12 cellular contexts compared by ENCODE assay signal in the genomic region with DNA sequence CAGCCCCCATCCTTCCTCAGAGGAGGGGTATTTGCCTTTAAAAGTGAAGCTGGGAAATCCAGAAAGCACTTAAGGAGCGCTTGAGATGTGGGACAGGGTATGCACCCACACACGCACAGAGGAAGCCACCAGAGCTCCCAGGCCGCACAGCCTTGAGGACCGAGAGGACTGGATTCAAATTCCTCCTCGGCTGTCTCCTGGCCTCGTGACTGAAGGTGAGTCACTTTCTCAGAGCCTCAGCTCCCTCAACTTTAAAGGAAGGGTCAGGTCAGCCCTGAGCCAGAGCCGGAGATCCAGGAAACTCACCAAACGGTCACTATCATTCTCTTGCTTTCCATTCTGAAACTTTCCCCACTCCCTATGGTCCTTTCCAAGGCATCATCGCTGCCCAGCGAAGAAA. TPM values are rescaled to one million over a fixed set of nuclear protein-coding genes. Genes with fewer than 3 reads are reported as not detected.
A peak's percentile ranks its signal among the peaks of the same experiment; 100 is the strongest.
DNase-seq lines count a peak whose midpoint lies in the region; TF ChIP-seq lines count a peak whose summit lies in the region.
"Had no signal": no experiment of that assay in that cellular context is flagged by ENCODE, and none has a peak within 500 bp of the region (broad histone marks: within the 10 kb centered on the region; RNA-seq: fewer than 3 reads in every experiment).

No MANE protein-coding gene starts in this region.

- H3K4me1 Mint-ChIP-seq in activated naive CD4-positive, alpha-beta T cell treated with anti-CD3 and anti-CD28 coated beads, Interleukin-2, amount 10 ng/mL, durations not matched to agents 7 days and 5 days = peaks cover 97% of the 10 kb centered on the region
- peaks cover 89% of the 10 kb centered on the region for H3K4me1 Mint-ChIP-seq in activated T-helper 1 cell treated with anti-CD3 and anti-CD28 coated beads, Interleukin-12 subunit alpha, Interleukin-12 subunit beta, Interleukin-2, Interleukin-4 antibody, amounts not matched to agents 30 ng/mL and 10 ng/mL and 1 ng/mL, durations not matched to agents 14 hours and 24 hours and 36 hours (ENCODE audit: low read depth)
- peaks cover 46% of the 10 kb centered on the region for H3K4me1 Mint-ChIP-seq in type B pancreatic cell (ENCODE audit: unreplicated experiment)

- H3K27ac Mint-ChIP-seq in activated naive CD4-positive, alpha-beta T cell treated with anti-CD3 and anti-CD28 coated beads, Interleukin-2, amount 10 ng/mL, durations not matched to agents 7 days and 5 days = peak overlapping the region; percentile 97
- peak overlapping the region; percentile 95 for H3K27ac Mint-ChIP-seq in activated T-helper 1 cell treated with anti-CD3 and anti-CD28 coated beads, Interleukin-12 subunit alpha, Interleukin-12 subunit beta, Interleukin-2, Interleukin-4 antibody, amounts not matched to agents 30 ng/mL and 10 ng/mL and 1 ng/mL, durations not matched to agents 14 hours and 24 hours and 36 hours
- H3K27ac Mint-ChIP-seq in type B pancreatic cell = no peak overlapping the region

- no peak for DNase-seq in activated naive CD4-positive, alpha-beta T cell treated with anti-CD3 and anti-CD28 coated beads, Interleukin-2, amount 10 ng/mL, durations not matched to agents 7 days and 5 days
- no peak for DNase-seq in activated naive CD4-positive, alpha-beta T cell treated with anti-CD3 and anti-CD28 coated beads, Interleukin-2, amount 50 U/mL, for 16 hours
- no peak for DNase-seq in activated T-helper 1 cell treated with anti-CD3 and anti-CD28 coated beads, Interleukin-12 subunit alpha, Interleukin-12 subunit beta, Interleukin-2, Interleukin-4 antibody, amounts not matched to agents 30 ng/mL and 10 ng/mL and 1 ng/mL, durations not matched to agents 14 hours and 24 hours and 36 hours (ENCODE audit: low spot score)
- DNase-seq in islet precursor cell = peak; percentile 88
- DNase-seq in type B pancreatic cell (ENCODE audit: extremely low spot score, unreplicated experiment) = no peak
- DNase-seq in dedifferentiated amniotic fluid mesenchymal stem cell (ENCODE audit: extremely low spot score) = no peak
- DNase-seq in NCI-H345 treated with DMSO at 0.1 percent for 48 hours (lab: John Stamatoyannopoulos, UW; ENCODE audit: unreplicated experiment) = no peak
- DNase-seq in ecto neural progenitor cell (ENCODE audit: low spot score) = no peak
- DNase-seq: NCI-H2029 treated with DMSO at 0.1 percent for 48 hours, pancreas, substantia nigra had no signal

- no peak for TF ChIP-seq CTCF in type B pancreatic cell (conservative IDR thresholded peaks at IDR 0.05)

- no peaks in the 10 kb centered on the region for H3K9me3 Mint-ChIP-seq in activated naive CD4-positive, alpha-beta T cell treated with anti-CD3 and anti-CD28 coated beads, Interleukin-2, amount 10 ng/mL, durations not matched to agents 7 days and 5 days
- no peaks in the 10 kb centered on the region for H3K9me3 Mint-ChIP-seq in activated T-helper 1 cell treated with anti-CD3 and anti-CD28 coated beads, Interleukin-12 subunit alpha, Interleukin-12 subunit beta, Interleukin-2, Interleukin-4 antibody, amounts not matched to agents 30 ng/mL and 10 ng/mL and 1 ng/mL, durations not matched to agents 14 hours and 24 hours and 36 hours
- H3K9me3 Mint-ChIP-seq in type B pancreatic cell = no peaks in the 10 kb centered on the region

- H3K4me3 Mint-ChIP-seq in activated naive CD4-positive, alpha-beta T cell treated with anti-CD3 and anti-CD28 coated beads, Interleukin-2, amount 10 ng/mL, durations not matched to agents 7 days and 5 days = peak overlapping the region; percentile 81
- H3K4me3 Mint-ChIP-seq in activated T-helper 1 cell treated with anti-CD3 and anti-CD28 coated beads, Interleukin-12 subunit alpha, Interleukin-12 subunit beta, Interleukin-2, Interleukin-4 antibody, amounts not matched to agents 30 ng/mL and 10 ng/mL and 1 ng/mL, durations not matched to agents 14 hours and 24 hours and 36 hours = peak overlapping the region; percentile 82
- peak overlapping the region; percentile 67 for H3K4me3 Mint-ChIP-seq in type B pancreatic cell

- peaks cover 4% of the 10 kb centered on the region for H3K27me3 Mint-ChIP-seq in activated naive CD4-positive, alpha-beta T cell treated with anti-CD3 and anti-CD28 coated beads, Interleukin-2, amount 10 ng/mL, durations not matched to agents 7 days and 5 days
- no peaks in the 10 kb centered on the region for H3K27me3 Mint-ChIP-seq in activated T-helper 1 cell treated with anti-CD3 and anti-CD28 coated beads, Interleukin-12 subunit alpha, Interleukin-12 subunit beta, Interleukin-2, Interleukin-4 antibody, amounts not matched to agents 30 ng/mL and 10 ng/mL and 1 ng/mL, durations not matched to agents 14 hours and 24 hours and 36 hours (ENCODE audit: insufficient read depth)
- peaks cover 6% of the 10 kb centered on the region for H3K27me3 Mint-ChIP-seq in type B pancreatic cell

- CTCF ChIA-PET in activated naive CD4-positive, alpha-beta T cell treated with anti-CD3 and anti-CD28 coated beads, Interleukin-2, amount 10 ng/mL, durations not matched to agents 7 days and 5 days (lab: Charles Lee) = interaction anchor here (1.4 to 11.9 kb wide), 5 partner anchors 7 to 45 kb away, joined by 3 to 140 read pairs (median 7); no protein-coding TSS in a partner anchor

- intact Hi-C loops in activated T-helper 1 cell treated with anti-CD3 and anti-CD28 coated beads, Interleukin-12 subunit alpha, Interleukin-12 subunit beta, Interleukin-2, Interleukin-4 antibody, amounts not matched to agents 30 ng/mL and 10 ng/mL and 1 ng/mL, durations not matched to agents 14 hours and 24 hours and 36 hours (cut with micrococcal nuclease) = loop anchor here (2.0 to 10.0 kb wide), 2 partner anchors 14 to 180 kb away; no protein-coding TSS in a partner anchor

- H3K36me3 Mint-ChIP-seq in activated naive CD4-positive, alpha-beta T cell treated with anti-CD3 and anti-CD28 coated beads, Interleukin-2, amount 10 ng/mL, durations not matched to agents 7 days and 5 days = peaks cover 71% of the 10 kb centered on the region
- H3K36me3 Mint-ChIP-seq in activated T-helper 1 cell treated with anti-CD3 and anti-CD28 coated beads, Interleukin-12 subunit alpha, Interleukin-12 subunit beta, Interleukin-2, Interleukin-4 antibody, amounts not matched to agents 30 ng/mL and 10 ng/mL and 1 ng/mL, durations not matched to agents 14 hours and 24 hours and 36 hours (ENCODE audit: low read depth) = peaks cover 20% of the 10 kb centered on the region
- H3K36me3 Mint-ChIP-seq in type B pancreatic cell = peaks cover 5% of the 10 kb centered on the region

RNA-seq across cellular contexts. Expression of a gene that starts 37.6 kb away (rescaled TPM):
- total RNA-seq in activated T-helper 1 cell treated with anti-CD3 and anti-CD28 coated beads, Interleukin-12 subunit alpha, Interleukin-12 subunit beta, Interleukin-2, Interleukin-4 antibody, amounts not matched to agents 30 ng/mL and 10 ng/mL and 1 ng/mL, durations not matched to agents 14 hours and 24 hours and 36 hours = 43.5 and 45.4 TPM in 2 replicates
- total RNA-seq in type B pancreatic cell (ENCODE audit: low replicate concordance) = 11.4 and 32.0 TPM in 2 replicates
- total RNA-seq: fibroblast of villous mesenchyme had no signal
